In the genomic region with DNA sequence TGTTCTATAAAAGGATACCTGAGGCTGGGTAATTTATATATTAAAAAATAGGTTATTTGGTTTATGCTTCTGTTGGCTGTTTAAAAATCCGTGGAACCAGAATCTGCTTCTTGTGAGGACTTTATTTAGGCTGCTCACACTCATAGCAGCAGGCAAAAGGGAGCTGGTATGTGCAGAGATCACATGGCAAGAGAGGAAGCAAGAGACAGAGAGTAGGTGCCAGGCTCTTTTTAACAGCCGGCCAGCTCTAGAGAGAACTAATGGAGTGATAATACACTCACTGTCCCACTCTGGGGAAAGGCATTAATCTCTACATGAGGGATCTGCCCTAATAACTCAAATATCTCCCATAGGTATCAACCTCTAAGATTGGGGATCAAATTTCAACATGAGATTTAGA, we compare ENCODE assay signal across 19 cellular contexts.
"Had no signal": no experiment of that assay in that cellular context is flagged by ENCODE, and none has a peak within 500 bp of the region (broad histone marks: within the 10 kb centered on the region; RNA-seq: fewer than 3 reads in every experiment).

No MANE protein-coding gene starts in this region.

- H3K4me1 ChIP-seq: body of pancreas, lower lobe of right lung, upper lobe of right lung had no signal

- DNase-seq: activated CD4-positive, alpha-beta memory T cell treated with anti-CD3 and anti-CD28 coated beads for 36 hours; activated CD4-positive, alpha-beta T cell treated with anti-CD3 and anti-CD28 coated beads for 48 hours; activated gamma-delta T cell; activated naive CD4-positive, alpha-beta T cell treated with anti-CD3 and anti-CD28 coated beads, Interleukin-2, amount 50 U/mL, for 16 hours; activated naive CD8-positive, alpha-beta T cell treated with anti-CD3 and anti-CD28 coated beads, Interleukin-2, amount 50 U/mL, for 24 hours; activated T-cell treated with anti-CD3 and anti-CD28 coated beads, Interleukin-2, amount 50 U/mL, for 48 hours; body of pancreas; effector CD4-positive, alpha-beta T cell; erythroblast; foreskin melanocyte; hippocampal formation; lower lobe of right lung; naive B cell; retina; stimulated activated CD4-positive, alpha-beta T cell treated with anti-CD3 and anti-CD28 coated beads, Interleukin-4, amount 100 ng/mL, for 24 hours; stimulated activated naive CD4-positive, alpha-beta T cell treated with Interleukin-2 at 50 U/mL for 16 hours; T1000; upper lobe of right lung had no signal

- ATAC-seq: activated naive CD8-positive, alpha-beta T cell treated with anti-CD3 and anti-CD28 coated beads, Interleukin-2, amount 50 U/mL, for 24 hours; body of pancreas; lower lobe of right lung; upper lobe of right lung had no signal

- H3K27ac ChIP-seq: body of pancreas, cardiac muscle cell, lower lobe of right lung, upper lobe of right lung had no signal

- H3K36me3 ChIP-seq: cardiac muscle cell, lower lobe of right lung, upper lobe of right lung had no signal

- H3K9me3 ChIP-seq: upper lobe of right lung had no signal

- H3K4me3 ChIP-seq: body of pancreas, cardiac muscle cell, lower lobe of right lung, upper lobe of right lung had no signal

- H3K27me3 ChIP-seq: body of pancreas, cardiac muscle cell, upper lobe of right lung had no signal
